Comparison of ENCODE assay signal across 8 cellular contexts in genomic region chr5:132010645-132011560, GRCh38. TPM values are rescaled to one million over a fixed set of nuclear protein-coding genes. Genes with fewer than 3 reads are reported as not detected.
DNase-seq lines count a peak whose midpoint lies in the region; ATAC-seq, FAIRE-seq and TF ChIP-seq lines count a peak whose summit lies in the region.

No MANE protein-coding gene starts in this region.

- TF ChIP-seq CTCF in GM12878 (IDR thresholded peaks at IDR 0.05 in 2 of 3, conservative IDR thresholded peaks at IDR 0.05 in 1 of 3; ENCODE audit: control insufficient read depth in 2 of 3, extremely low read depth in 1 of 3, insufficient read depth in 1 of 3, low read depth in 3 of 3, low read length in 3 of 3) (no peak), liver (IDR thresholded peaks at IDR 0.05; ENCODE audit: low read depth, low read length, missing input control) (no peak)

- CTCF ChIA-PET in GM12878 (lab: Yijun Ruan, JAX): interaction anchor here (0.8 to 6.6 kb wide), 4 partner anchors 11 to 422 kb away, joined by 3 to 189 read pairs (median 17); no protein-coding TSS in a partner anchor

- SMC1A ChIA-PET in GM12878 (lab: Charles Lee; ENCODE audit: uncharacterized antibody, unreplicated experiment): interaction anchor here (1.2 to 1.7 kb wide), 2 partner anchors 422 to 587 kb away, joined by 4 to 6 read pairs; no protein-coding TSS in a partner anchor

- no peaks in the 10 kb centered on the region for H3K79me2 ChIP-seq in GM12878 (ENCODE audit: control insufficient read depth, insufficient read depth, low read length)

- no peak for FAIRE-seq in GM12878 (lab: Jason Lieb, UNC)

- no peak overlapping the region for H2AFZ ChIP-seq in GM12878 (ENCODE audit: control insufficient read depth, low read depth, low read length)

- POLR2A ChIA-PET in GM12878 (lab: Charles Lee): no interaction called here

- WGBS in GM12878 (ENCODE audit: insufficient coverage, insufficient replicate concordance, low lambda C conversion rate, missing lambda C conversion rate): 44% methylated on average over 40 of the region's 43 CpGs
- WGBS in liver: 27% methylated on average over 43 of the region's 43 CpGs
- 13% methylated on average over 43 of the region's 43 CpGs for WGBS in thymus

- H3K27me3 ChIP-seq in GM12878 (replicated peaks in 1 of 2; ENCODE audit: control insufficient read depth in 2 of 2, insufficient read depth in 2 of 2, low read length in 1 of 2) (peaks cover 17 to 25% of the 10 kb centered on the region in 2 experiments), liver (ENCODE audit: control insufficient read depth in 4 of 4, insufficient read depth in 4 of 4, low read length in 3 of 4) (no peaks in the 10 kb centered on the region), thymus (ENCODE audit: control insufficient read depth, insufficient read depth) (peaks cover 5% of the 10 kb centered on the region)

- no peak for TF ChIP-seq EP300 in GM12878 (IDR thresholded peaks at IDR 0.05; ENCODE audit: borderline replicate concordance in 1 of 2, control insufficient read depth in 1 of 2, low read depth in 2 of 2, low read length in 2 of 2)

- no peaks in the 10 kb centered on the region for H3K9me3 ChIP-seq in GM12878 (replicated peaks; ENCODE audit: control insufficient read depth, insufficient read depth, low read length)
- H3K9me3 ChIP-seq in liver (ENCODE audit: control insufficient read depth in 4 of 4, low read length in 3 of 4): no peaks in the 10 kb centered on the region
- H3K9me3 ChIP-seq in thymus (ENCODE audit: control insufficient read depth): no peaks in the 10 kb centered on the region

- H3K4me2 ChIP-seq in GM12878 (ENCODE audit: control insufficient read depth, insufficient read depth): peak overlapping the region; percentile 46

- H3K4me3 ChIP-seq in GM12878 (no peak overlapping the region), liver (ENCODE audit: low read depth in 1 of 3, low read length in 3 of 3) (peak overlapping the region in 2 of 3 donors; percentile 37 to 69), thymus (ENCODE audit: low read length) (peak overlapping the region; percentile 47)

- DNase-seq in activated CD8-positive, alpha-beta memory T cell treated with anti-CD3 and anti-CD28 coated beads for 24 hours: peak; percentile 63
- no peak for DNase-seq in activated CD8-positive, alpha-beta memory T cell treated with anti-CD3 and anti-CD28 coated beads, Interleukin-2, amount 50 U/mL, for 4 hours
- no peak for DNase-seq in GM12878 (ENCODE audit: low read depth, low spot score)
- DNase-seq in NCI-H2029 treated with DMSO at 0.1 percent for 48 hours (lab: John Stamatoyannopoulos, UW): no peak

- TF ChIP-seq POLR2A in GM12878 (IDR thresholded peaks at IDR 0.05; ENCODE audit: low read depth, low read length): no peak

- H3K27ac ChIP-seq in GM12878 (ENCODE audit: control insufficient read depth, insufficient read depth) (no peak overlapping the region), liver (ENCODE audit: low read depth in 1 of 2, low read length in 2 of 2) (no peak overlapping the region), thymus (ENCODE audit: low read depth) (no peak overlapping the region)

- no peak overlapping the region for H3K9ac ChIP-seq in GM12878 (ENCODE audit: control insufficient read depth, insufficient read depth, low read length)
- peak overlapping the region in 1 of 2 donors; percentile 12 for H3K9ac ChIP-seq in liver (ENCODE audit: low read depth in 1 of 2, low read length in 2 of 2)

- H4K20me1 ChIP-seq in GM12878 (ENCODE audit: control insufficient read depth, insufficient read depth): no peaks in the 10 kb centered on the region

- in situ Hi-C loops in GM12878 (cut with MboI): no loop called here

- intact Hi-C loops in GM12878 (cut with micrococcal nuclease; ENCODE audit: unreplicated experiment): no loop called here

- RAD21 ChIA-PET in GM12878 (lab: Charles Lee; ENCODE audit: unreplicated experiment): interaction anchor here (1.1 to 4.2 kb wide), 2 partner anchors 52 to 422 kb away, joined by 3 to 98 read pairs; no protein-coding TSS in a partner anchor

- ATAC-seq in GM12878: no peak
- ATAC-seq in GM21360 (IDR thresholded peaks at IDR 0.05; ENCODE audit: unreplicated experiment): no peak
- no peak for ATAC-seq in HG03045 (IDR thresholded peaks at IDR 0.05; ENCODE audit: unreplicated experiment)

- TF ChIP-seq RAD21 in GM12878 (IDR thresholded peaks at IDR 0.05; ENCODE audit: insufficient read depth, low read depth, low read length) (no peak), liver (IDR thresholded peaks at IDR 0.05) (no peak)

- H3K4me1 ChIP-seq in GM12878 (ENCODE audit: control insufficient read depth, insufficient read depth, low read length) (no peaks in the 10 kb centered on the region; the same call in 1 of the 2 replicates), liver (ENCODE audit: control insufficient read depth in 4 of 4, insufficient read depth in 4 of 4, low read length in 3 of 4) (peaks cover 3 to 16% (median 13%) of the 10 kb centered on the region in 4 donors), thymus (ENCODE audit: control insufficient read depth, insufficient read depth, low read length) (peaks cover 24% of the 10 kb centered on the region)

- no TSS peak for BruUV-seq in GM12878 (replicated peaks; lab: Mats Ljungman, UMichigan)

- H3K36me3 ChIP-seq in GM12878 (ENCODE audit: control insufficient read depth in 2 of 2, insufficient read depth in 2 of 2, low read length in 1 of 2) (no peaks in the 10 kb centered on the region), liver (ENCODE audit: control insufficient read depth in 4 of 4, insufficient read depth in 3 of 4, low read depth in 1 of 4, low read length in 3 of 4) (no peaks in the 10 kb centered on the region), thymus (ENCODE audit: control insufficient read depth, insufficient read depth) (no peaks in the 10 kb centered on the region)

TF ChIP-seq in liver, 16 proteins besides CTCF, POLR2A, EP300 and RAD21:
- TF ChIP-seq SP1 (IDR thresholded peaks at IDR 0.05): no peak
TF ChIP-seq in liver: peak in this region for 0.

RNA-seq across cellular contexts. Expression of gene ACSL6, which starts 0.6 kb away (rescaled TPM):
- total RNA-seq in GM12878 (2013; cell fraction: nucleolus; rRNA removed): not detected in 2 replicates
- total RNA-seq in GM12878 (2014; rRNA removed) (not detected in 2 replicates), GM12878 (2014; rRNA removed; fragmentation: Illumina TruSeq; extraction: Trizol) (0.09 TPM in 1 of 2 replicates, not detected in the other), GM12878 (2021) (0.05 TPM in 1 of 2 replicates, not detected in the other), liver (100 to 1,000 TPM in 1 of 2 donors, 1 to 10 TPM in 1; 7.4 to 129 TPM)
- not detected for polyA plus RNA-seq in GM12878 (2011; ENCODE audit: low read depth)
- polyA plus RNA-seq in GM12878 (2011; rRNA removed) (not detected in 2 replicates), GM12878 (2014; fragmentation: Illumina TruSeq; extraction: Trizol) (0.06 and 0.10 TPM in 2 replicates), GM12878 (2014; fragmentation: Nextera tagmentation; extraction: Ambion mirVana) (not detected), GM12878 (2014; rRNA removed) (0.53 TPM in 1 of 2 replicates, not detected in the other), GM12878 (2016; fragmentation: Nextera tagmentation; extraction: Ambion mirVana) (not detected), liver (1 to 10 TPM in 1 of 2 donors, under 1 TPM in 1; 0.89 to 1.8 TPM), thymus (1.3 TPM)
- polyA plus RNA-seq in GM12878 (2011; cell fraction: cytosol; rRNA removed): not detected in 2 replicates
- 0.21 TPM in 1 of 2 replicates, not detected in the other for polyA plus RNA-seq in GM12878 (2011; cell fraction: nucleus; rRNA removed)
- polyA plus RNA-seq in GM12878 (2012): 0.22 TPM in 1 of 2 replicates, not detected in the other
- not detected in 2 replicates for polyA minus RNA-seq in GM12878 (2011; rRNA and poly(A)+ RNA removed)
- polyA minus RNA-seq in GM12878 (2011; cell fraction: cytosol; rRNA and poly(A)+ RNA removed): not detected in 2 replicates
- not detected in 2 replicates for polyA minus RNA-seq in GM12878 (2011; cell fraction: nucleus; rRNA and poly(A)+ RNA removed)

RNA-seq across cellular contexts. Expression of gene IL3, which starts 49.6 kb away (rescaled TPM):
- not detected in 2 replicates for total RNA-seq in GM12878 (2013; cell fraction: nucleolus; rRNA removed)
- total RNA-seq in GM12878 (2014; rRNA removed) (not detected in 2 replicates), GM12878 (2014; rRNA removed; fragmentation: Illumina TruSeq; extraction: Trizol) (not detected in 2 replicates), GM12878 (2021) (not detected in 2 replicates), liver (not detected)
- polyA plus RNA-seq in GM12878 (2011; ENCODE audit: low read depth): not detected
- polyA plus RNA-seq in GM12878 (2011; rRNA removed) (not detected in 2 replicates), GM12878 (2014; fragmentation: Illumina TruSeq; extraction: Trizol) (not detected in 2 replicates), GM12878 (2014; fragmentation: Nextera tagmentation; extraction: Ambion mirVana) (not detected), GM12878 (2014; rRNA removed) (not detected in 2 replicates), GM12878 (2016; fragmentation: Nextera tagmentation; extraction: Ambion mirVana) (not detected), liver (not detected), thymus (0.34 TPM)
- polyA plus RNA-seq in GM12878 (2011; cell fraction: cytosol; rRNA removed): not detected in 2 replicates
- polyA plus RNA-seq in GM12878 (2011; cell fraction: nucleus; rRNA removed): not detected in 2 replicates
- polyA plus RNA-seq in GM12878 (2012): not detected in 2 replicates
- not detected in 2 replicates for polyA minus RNA-seq in GM12878 (2011; rRNA and poly(A)+ RNA removed)
- not detected in 2 replicates for polyA minus RNA-seq in GM12878 (2011; cell fraction: cytosol; rRNA and poly(A)+ RNA removed)
- not detected in 2 replicates for polyA minus RNA-seq in GM12878 (2011; cell fraction: nucleus; rRNA and poly(A)+ RNA removed)
